ENCODE assay signal across 8 cellular contexts in genomic region chr19:54464624-54465266, GRCh38. TPM values are rescaled to one million over a fixed set of nuclear protein-coding genes. Genes with fewer than 3 reads are reported as not detected.
DNase-seq lines count a peak whose midpoint lies in the region; ATAC-seq and TF ChIP-seq lines count a peak whose summit lies in the region.

No MANE protein-coding gene starts in this region.

- DNase-seq in A673 (ENCODE audit: low spot score) (peak; percentile 87), NCI-H2171 treated with DMSO at 0.1 percent for 48 hours (lab: John Stamatoyannopoulos, UW) (peak; percentile 66), cerebellum (ENCODE audit: low spot score) (peak; percentile 90), kidney glomerular epithelial cell (lab: John Stamatoyannopoulos, UW) (peak; percentile 63)
- peak; percentile 51 for DNase-seq in activated CD4-positive, CD25-positive, alpha-beta regulatory T cell treated with anti-CD3 and anti-CD28 coated beads, Interleukin-2, amount 50 U/mL, for 16 hours (ENCODE audit: low read depth, low spot score)
- DNase-seq in stimulated activated CD4-positive, alpha-beta T cell treated with anti-CD3 and anti-CD28 coated beads, Interleukin-15, amount 100 ng/mL, for 48 hours (ENCODE audit: low read depth in 2 of 2): peak; percentile 82 to 83

- H3K27ac ChIP-seq in A673 (ENCODE audit: low read depth, low read length, poor library complexity, severe bottlenecking): peak overlapping the region; percentile 97

- H3K9me3 ChIP-seq in A673 (ENCODE audit: low read depth, low read length, poor library complexity, severe bottlenecking): no peaks in the 10 kb centered on the region

- BruUV-seq in A673 (replicated peaks; lab: Mats Ljungman, UMichigan): no TSS peak

- CTCF ChIA-PET in A673 (lab: Charles Lee): no interaction called here

- ATAC-seq in GM18508 (IDR thresholded peaks at IDR 0.05; ENCODE audit: insufficient read depth, unreplicated experiment) (peak; percentile 28), HG02943 (IDR thresholded peaks at IDR 0.05; ENCODE audit: low read depth, unreplicated experiment) (peak; percentile 44)

- no peaks in the 10 kb centered on the region for H3K27me3 ChIP-seq in A673 (replicated peaks; ENCODE audit: insufficient read depth, low read depth, low read length, poor library complexity)

- TF ChIP-seq CTCF in A673 (conservative IDR thresholded peaks at IDR 0.05; ENCODE audit: low read depth, low read length): no peak

- H3K4me1 ChIP-seq in A673 (ENCODE audit: insufficient read depth, low read length, poor library complexity, severe bottlenecking): peaks cover 46% of the 10 kb centered on the region

- H3K4me3 ChIP-seq in A673 (ENCODE audit: low read depth, low read length, poor library complexity, severe bottlenecking): peak overlapping the region; percentile 66

- POLR2A ChIA-PET in A673 (lab: Charles Lee; ENCODE audit: low non-redundant PET): no interaction called here

- intact Hi-C loops in A673 (cut with micrococcal nuclease; ENCODE audit: unreplicated experiment): no loop called here

- peaks cover 13% of the 10 kb centered on the region for H3K36me3 ChIP-seq in A673 (ENCODE audit: insufficient read depth, low read length, poor library complexity, severe bottlenecking)

RNA-seq across cellular contexts. Expression of gene LENG9, which starts 1.2 kb away (rescaled TPM):
- 4.2 and 4.3 TPM in 2 replicates for total RNA-seq in A673 (2021)
- total RNA-seq in cerebellum: 1.3 TPM

RNA-seq across cellular contexts. Expression of gene CDC42EP5, which starts 8.4 kb away (rescaled TPM):
- total RNA-seq in A673 (2021) (111 and 119 TPM in 2 replicates), cerebellum (3.9 TPM)

RNA-seq across cellular contexts. Expression of gene LENG8, which starts 15.7 kb away (rescaled TPM):
- 129 and 149 TPM in 2 replicates for total RNA-seq in A673 (2021)
- 49.7 TPM for total RNA-seq in cerebellum

RNA-seq across cellular contexts. Expression of gene LAIR2, which starts 37.9 kb away (rescaled TPM):
- total RNA-seq in A673 (2021) (not detected in 2 replicates), cerebellum (not detected)

RNA-seq across cellular contexts. Expression of gene TTYH1, which starts 49.5 kb away (rescaled TPM):
- total RNA-seq in A673 (2021): 3.0 and 3.2 TPM in 2 replicates
- 119 TPM for total RNA-seq in cerebellum

Comparison
In these comparisons a context has a peak if more than half of its experiments do, and no peak if none do; other contexts are left out.
1. Peak in every context shown above with its lines: DNase-seq, ATAC-seq, H3K4me3 ChIP-seq and H3K27ac ChIP-seq.
2. RNA of gene CDC42EP5, which starts 8.4 kb away (total RNA-seq): 111 to 119 TPM in A673; 3.9 TPM in cerebellum (single experiment); every median in the first group is over 10 times any median in the second.